In the genomic region with DNA sequence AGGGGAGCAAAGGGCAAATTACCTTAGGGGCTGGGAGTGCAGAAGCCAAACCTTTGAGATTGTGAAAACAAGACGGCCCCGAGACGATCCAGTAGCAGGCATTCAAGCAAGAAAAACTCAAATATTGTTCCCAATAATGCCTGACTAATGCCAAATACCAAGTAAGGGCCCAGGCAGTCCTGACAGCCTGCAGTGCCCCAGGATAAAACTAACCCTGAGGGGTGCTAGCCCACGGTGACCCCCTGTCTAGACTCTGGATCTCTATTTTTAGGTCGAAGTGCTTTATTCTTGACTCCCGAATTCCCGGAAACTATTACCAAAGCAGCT, we compare ENCODE assay signal across 8 cellular contexts. TPM values are rescaled to one million over a fixed set of nuclear protein-coding genes. Genes with fewer than 3 reads are reported as not detected.
DNase-seq lines count a peak whose midpoint lies in the region; ATAC-seq and TF ChIP-seq lines count a peak whose summit lies in the region.
"Not testable (repeated sequence)": the region's sequence is repeated elsewhere in the genome, so short reads cannot be mapped to it uniquely, and the experiment has no call there.

No MANE protein-coding gene starts in this region.

- CTCF ChIA-PET in PC-3 (lab: Charles Lee) = not testable (repeated sequence)

- POLR2A ChIA-PET in PC-3 (lab: Charles Lee; ENCODE audit: unreplicated experiment) = interaction anchor here (0.6 kb wide), 1 partner anchor 774 kb away, joined by 5 read pairs; no protein-coding TSS in a partner anchor

- H3K4me1 ChIP-seq in PC-3 (ENCODE audit: insufficient read depth, low read length) = peaks cover 75% of the 10 kb centered on the region
- peaks cover 22 to 61% of the 10 kb centered on the region in 2 donors for H3K4me1 ChIP-seq in left lung
- H3K4me1 ChIP-seq in aorta (ENCODE audit: control insufficient read depth in 1 of 2, insufficient read depth in 2 of 2, low read length in 2 of 2) = not testable (repeated sequence)

- peaks cover 15% of the 10 kb centered on the region for H3F3A ChIP-seq in PC-3 (ENCODE audit: low read length, unreplicated experiment)

- not testable (repeated sequence) for H3K27me3 ChIP-seq in PC-3 (ENCODE audit: low read length); left lung; aorta (ENCODE audit: control insufficient read depth in 1 of 2, insufficient read depth in 2 of 2, low read length in 1 of 2)

- H3K9me2 ChIP-seq in PC-3 (replicated peaks; ENCODE audit: low read length) = not testable (repeated sequence)

- H3K9me3 ChIP-seq in PC-3 (ENCODE audit: low read length); left lung; aorta (ENCODE audit: control insufficient read depth, low read length): not testable (repeated sequence)

- peaks cover 71% of the 10 kb centered on the region for H3K4me1 Mint-ChIP-seq in activated naive CD8-positive, alpha-beta T cell (ENCODE audit: low read depth)
- H3K4me1 Mint-ChIP-seq in endothelial cell (ENCODE audit: unreplicated experiment) = peaks cover 43% of the 10 kb centered on the region
- peaks cover 55% of the 10 kb centered on the region for H3K4me1 Mint-ChIP-seq in progenitor cell of endocrine pancreas (ENCODE audit: low read depth)

- not testable (repeated sequence) for H3K36me3 ChIP-seq in PC-3 (ENCODE audit: low read depth, low read length); left lung; aorta (ENCODE audit: control insufficient read depth in 1 of 2, insufficient read depth in 2 of 2, low read length in 1 of 2)

- H3K9me3 Mint-ChIP-seq in activated naive CD8-positive, alpha-beta T cell (ENCODE audit: low read depth); endothelial cell (ENCODE audit: unreplicated experiment); progenitor cell of endocrine pancreas (ENCODE audit: low read depth): not testable (repeated sequence)

- not testable (repeated sequence) for H3K36me3 Mint-ChIP-seq in activated naive CD8-positive, alpha-beta T cell; endothelial cell (ENCODE audit: low read depth, unreplicated experiment); progenitor cell of endocrine pancreas (ENCODE audit: insufficient read depth)

- H3K27ac ChIP-seq in PC-3 (ENCODE audit: low read length) (peak overlapping the region; percentile 89), left lung (peak overlapping the region; percentile 91 to 95), aorta (ENCODE audit: low read depth in 1 of 2, low read length in 2 of 2) (peak overlapping the region; percentile 29 to 93)

- H3K27ac Mint-ChIP-seq in activated naive CD8-positive, alpha-beta T cell = peak overlapping the region; percentile 96
- H3K27ac Mint-ChIP-seq in endothelial cell (ENCODE audit: unreplicated experiment) (peak overlapping the region; percentile 79), progenitor cell of endocrine pancreas (peak overlapping the region; percentile 100)

- H4K20me1 ChIP-seq in PC-3 (ENCODE audit: low read length) = peaks cover 35% of the 10 kb centered on the region

- H3K4me3 Mint-ChIP-seq in activated naive CD8-positive, alpha-beta T cell = peak overlapping the region; percentile 99
- H3K4me3 Mint-ChIP-seq in endothelial cell (ENCODE audit: unreplicated experiment) = peak overlapping the region; percentile 84
- H3K4me3 Mint-ChIP-seq in progenitor cell of endocrine pancreas (ENCODE audit: low read depth) = peak overlapping the region; percentile 99

- ATAC-seq in GM18502 (IDR thresholded peaks at IDR 0.05; ENCODE audit: poor library complexity, unreplicated experiment) (peak; percentile 9), HG02885 (IDR thresholded peaks at IDR 0.05; ENCODE audit: poor library complexity, unreplicated experiment) (peak; percentile 1)
- ATAC-seq in PC-3; left lung; aorta (ENCODE audit: low FRiP score): not testable (repeated sequence)

- 0 to 2% methylated on average over 7 of the region's 7 CpGs for WGBS in aorta, 2 donors

- peaks cover 52% of the 10 kb centered on the region for H3K79me2 ChIP-seq in PC-3 (ENCODE audit: low read length)

- H3K9ac ChIP-seq in PC-3 (ENCODE audit: low read length) = peak overlapping the region; percentile 93

- intact Hi-C loops in PC-3 (cut with micrococcal nuclease) (loop anchor here (2.0 to 10.0 kb wide), 3 partner anchors 45 to 417 kb away; no protein-coding TSS in a partner anchor), aorta (cut with DNase I) (loop anchor here in 1 of 2 donors (5.0 kb wide), 1 partner anchor 46 kb away; no protein-coding TSS in a partner anchor)
- intact Hi-C loops in left lung (cut with DNase I) = not testable (repeated sequence)

- not testable (repeated sequence) for DNase-seq in PC-3; endothelial cell (ENCODE audit: low spot score); left lung; progenitor cell of endocrine pancreas (ENCODE audit: low spot score, unreplicated experiment); aorta

- H3K4me2 ChIP-seq in PC-3 (ENCODE audit: low read length) = peak overlapping the region; percentile 91

- TSS peak; percentile 83 for BruUV-seq in PC-3 (replicated peaks; lab: Mats Ljungman, UMichigan)

- H3K27me3 Mint-ChIP-seq in activated naive CD8-positive, alpha-beta T cell; endothelial cell (ENCODE audit: unreplicated experiment); progenitor cell of endocrine pancreas: not testable (repeated sequence)

- peak overlapping the region; percentile 62 for H2AFZ ChIP-seq in PC-3 (ENCODE audit: low read length)

- peak overlapping the region; percentile 89 for H3K4me3 ChIP-seq in PC-3 (ENCODE audit: low read length)
- H3K4me3 ChIP-seq in left lung = peak overlapping the region; percentile 82 to 88
- H3K4me3 ChIP-seq in aorta (ENCODE audit: low read length in 2 of 2) = peak overlapping the region; percentile 14 to 35

- TF ChIP-seq CTCF in PC-3 (conservative IDR thresholded peaks at IDR 0.05; ENCODE audit: low read depth, low read length); endothelial cell (IDR thresholded peaks at IDR 0.05; ENCODE audit: unreplicated experiment); left lung (IDR thresholded peaks at IDR 0.05); progenitor cell of endocrine pancreas (IDR thresholded peaks at IDR 0.05; ENCODE audit: unreplicated experiment): not testable (repeated sequence)

RNA-seq across cellular contexts. Expression of a gene that starts 0.4 kb away (rescaled TPM):
- 116 and 119 TPM in 2 replicates for total RNA-seq in PC-3 (2014; rRNA removed)
- 116 TPM for total RNA-seq in endothelial cell (ENCODE audit: unreplicated experiment)
- total RNA-seq in left lung = 100 to 1,000 TPM; 307 to 342 TPM
- 214 and 230 TPM in 2 replicates for total RNA-seq in progenitor cell of endocrine pancreas
- 100 to 1,000 TPM; 189 to 210 TPM for total RNA-seq in aorta
- polyA plus RNA-seq in aorta = 100 to 1,000 TPM in 1 of 2 donors, 10 to 100 TPM in 1; 56.3 to 153 TPM

Comparison
In these comparisons a context has a peak if more than half of its experiments do, and no peak if none do; other contexts are left out.
1. H3K4me3 ChIP-seq: peak in every context shown above with its lines; median percentile 89 in PC-3; 85 in left lung; 24 in aorta.